Comparison of ENCODE assay signal across 26 cellular contexts in the genomic region with DNA sequence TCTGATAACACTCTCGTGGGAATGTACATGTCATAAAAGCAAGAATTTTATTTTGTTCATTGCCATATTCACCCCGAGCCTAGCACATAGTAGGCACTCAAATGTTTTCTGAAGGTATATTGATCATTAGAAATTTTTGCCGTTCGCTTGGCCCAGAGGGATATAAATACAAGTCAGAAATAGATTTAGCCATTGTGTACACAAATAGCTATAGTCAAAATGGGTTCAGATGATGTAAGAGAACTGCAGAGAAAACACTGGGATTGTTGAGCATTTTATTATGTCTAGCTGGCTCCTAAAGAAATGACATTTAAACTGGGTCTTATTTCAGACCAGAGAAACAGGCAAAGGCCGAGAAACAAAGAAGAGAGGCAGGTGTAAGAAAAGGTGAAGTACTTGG. TPM values are rescaled to one million over a fixed set of nuclear protein-coding genes. Genes with fewer than 3 reads are reported as not detected.
DNase-seq lines count a peak whose midpoint lies in the region; ATAC-seq, FAIRE-seq and TF ChIP-seq lines count a peak whose summit lies in the region.
"Had no signal": no experiment of that assay in that cellular context is flagged by ENCODE, and none has a peak within 500 bp of the region (broad histone marks: within the 10 kb centered on the region; RNA-seq: fewer than 3 reads in every experiment).

No MANE protein-coding gene starts in this region.

- no peak overlapping the region for H3K4me3 Mint-ChIP-seq in activated CD4-positive, alpha-beta T cell treated with anti-CD3 and anti-CD28 coated beads, Interleukin-2, amount 10 ng/mL, durations not matched to agents 7 days and 5 days
- H3K4me3 Mint-ChIP-seq in CD4-positive, CD25-positive, alpha-beta regulatory T cell = peak overlapping the region in 3 of 4 donors; percentile 17 to 72 (median 71)
- H3K4me3 Mint-ChIP-seq in T-helper 17 cell = no peak overlapping the region
- H3K4me3 Mint-ChIP-seq: endodermal cell, memory B cell, neural progenitor cell had no signal

- no peak overlapping the region for H3K4me3 ChIP-seq in CD4-positive, CD25-positive, alpha-beta regulatory T cell (ENCODE audit: low read depth, low read length)
- H3K4me3 ChIP-seq in K562 (no peak overlapping the region), MM.1S (ENCODE audit: low read length) (no peak overlapping the region)
- H3K4me3 ChIP-seq: neural progenitor cell, skin epidermis, thoracic aorta had no signal

- H3K36me3 Mint-ChIP-seq in activated CD4-positive, alpha-beta T cell treated with anti-CD3 and anti-CD28 coated beads, Interleukin-2, amount 10 ng/mL, durations not matched to agents 7 days and 5 days (ENCODE audit: low read depth) = peaks cover 18% of the 10 kb centered on the region
- H3K36me3 Mint-ChIP-seq in CD4-positive, CD25-positive, alpha-beta regulatory T cell = peaks cover 12% of the 10 kb centered on the region
- H3K36me3 Mint-ChIP-seq in T-helper 17 cell (ENCODE audit: low read depth) = no peaks in the 10 kb centered on the region

- no peak for TF ChIP-seq POLR2A in K562 (conservative IDR thresholded peaks at IDR 0.05)

- no peak overlapping the region for H3K27ac ChIP-seq in CD4-positive, CD25-positive, alpha-beta regulatory T cell (ENCODE audit: insufficient read depth, low read length, poor library complexity, severe bottlenecking)
- H3K27ac ChIP-seq in K562 (ENCODE audit: extremely low read depth, low read depth, low read length) (no peak overlapping the region), MM.1S (ENCODE audit: low read length) (no peak overlapping the region)
- H3K27ac ChIP-seq: KMS-11, neural progenitor cell, parathyroid adenoma, skin epidermis had no signal

- H4K20me1 ChIP-seq in K562 (replicated peaks; ENCODE audit: control insufficient read depth, insufficient read depth, low read length) (no peaks in the 10 kb centered on the region), MM.1S (ENCODE audit: insufficient read depth, low read length) (no peaks in the 10 kb centered on the region)

- CTCF ChIA-PET in activated CD4-positive, alpha-beta T cell treated with anti-CD3 and anti-CD28 coated beads, Interleukin-2, amount 10 ng/mL, durations not matched to agents 7 days and 5 days (lab: Charles Lee) = interaction anchor here (1.2 to 1.5 kb wide), 3 partner anchors 56 to 158 kb away, joined by 3 to 5 read pairs (median 4); no protein-coding TSS in a partner anchor
- CTCF ChIA-PET in K562 (lab: Yijun Ruan, JAX; ENCODE audit: low intra/inter-chr PET ratio) = no interaction called here

- H3K4me1 Mint-ChIP-seq in activated CD4-positive, alpha-beta T cell treated with anti-CD3 and anti-CD28 coated beads, Interleukin-2, amount 10 ng/mL, durations not matched to agents 7 days and 5 days = peaks cover 36% of the 10 kb centered on the region
- H3K4me1 Mint-ChIP-seq in CD4-positive, CD25-positive, alpha-beta regulatory T cell = peaks cover 31 to 45% (median 33%) of the 10 kb centered on the region in 4 donors
- peaks cover 26% of the 10 kb centered on the region for H3K4me1 Mint-ChIP-seq in T-helper 17 cell
- H3K4me1 Mint-ChIP-seq: neural progenitor cell had no signal

- no peak overlapping the region for H3K4me2 ChIP-seq in K562 (ENCODE audit: insufficient read depth, low read length)
- H3K4me2 ChIP-seq in MM.1S (ENCODE audit: low read depth, low read length) = no peak overlapping the region
- H3K4me2 ChIP-seq: KMS-11, neural progenitor cell, SK-N-SH had no signal

- no peaks in the 10 kb centered on the region for H3K27me3 ChIP-seq in CD4-positive, CD25-positive, alpha-beta regulatory T cell (ENCODE audit: control insufficient read depth, insufficient read depth, low read length)
- H3K27me3 ChIP-seq in K562 (ENCODE audit: control insufficient read depth in 2 of 2, insufficient read depth in 2 of 2, low read length in 2 of 2) (no peaks in the 10 kb centered on the region), MM.1S (replicated peaks; ENCODE audit: insufficient read depth, low read length) (no peaks in the 10 kb centered on the region)
- H3K27me3 ChIP-seq: neural progenitor cell had no signal

- H3K9me3 Mint-ChIP-seq in activated CD4-positive, alpha-beta T cell treated with anti-CD3 and anti-CD28 coated beads, Interleukin-2, amount 10 ng/mL, durations not matched to agents 7 days and 5 days = no peaks in the 10 kb centered on the region
- H3K9me3 Mint-ChIP-seq in CD4-positive, CD25-positive, alpha-beta regulatory T cell = peaks cover 0 to 1% (median 0%) of the 10 kb centered on the region in 7 donors
- H3K9me3 Mint-ChIP-seq: endodermal cell, memory B cell, neural progenitor cell had no signal

- in situ Hi-C loops in K562 (cut with MboI) = no loop called here
- in situ Hi-C loops in KBM-7 (cut with MboI; ENCODE audit: low pct_unique_long_range_greater_than_20kb, low sequenced_read_pairs) = no loop called here

- peak overlapping the region; percentile 72 for H3K27ac Mint-ChIP-seq in activated CD4-positive, alpha-beta T cell treated with anti-CD3 and anti-CD28 coated beads, Interleukin-2, amount 10 ng/mL, durations not matched to agents 7 days and 5 days
- H3K27ac Mint-ChIP-seq in CD4-positive, CD25-positive, alpha-beta regulatory T cell = peak overlapping the region; percentile 84 to 89 (median 88)
- H3K27ac Mint-ChIP-seq in T-helper 17 cell = peak overlapping the region; percentile 96
- H3K27ac Mint-ChIP-seq: endodermal cell, memory B cell, neural progenitor cell had no signal

- H3K9me3 ChIP-seq in CD4-positive, CD25-positive, alpha-beta regulatory T cell (ENCODE audit: control insufficient read depth in 2 of 2, low read length in 2 of 2) = no peaks in the 10 kb centered on the region
- H3K9me3 ChIP-seq in T-helper 17 cell (ENCODE audit: control insufficient read depth, low read length, poor library complexity, severe bottlenecking) (no peaks in the 10 kb centered on the region), K562 (replicated peaks; ENCODE audit: control insufficient read depth, insufficient read depth, low read depth, low read length) (no peaks in the 10 kb centered on the region), MM.1S (replicated peaks; ENCODE audit: insufficient read depth, low read length) (no peaks in the 10 kb centered on the region)
- H3K9me3 ChIP-seq: SK-N-SH, thoracic aorta had no signal

- H3K4me1 ChIP-seq in CD4-positive, CD25-positive, alpha-beta regulatory T cell (ENCODE audit: control insufficient read depth, insufficient read depth, low read length, poor library complexity, severe bottlenecking) = peaks cover 53% of the 10 kb centered on the region
- peaks cover 0 to 18% of the 10 kb centered on the region in 2 experiments; a peak in 3 of 5 replicates for H3K4me1 ChIP-seq in K562 (replicated peaks in 1 of 2; ENCODE audit: control insufficient read depth in 2 of 2, insufficient read depth in 2 of 2, low read length in 2 of 2)
- peaks cover 19% of the 10 kb centered on the region for H3K4me1 ChIP-seq in MM.1S (ENCODE audit: low read length)
- H3K4me1 ChIP-seq: neural progenitor cell had no signal

- ATAC-seq in CD4-positive, CD25-positive, alpha-beta regulatory T cell (ENCODE audit: low read depth in 2 of 2) = no peak
- ATAC-seq in T-helper 17 cell = no peak
- ATAC-seq in K562 = no peak
- ATAC-seq: activated CD4-positive, CD25-positive, alpha-beta regulatory T cell treated with anti-CD3 and anti-CD28 coated beads, Interleukin-2, amount 50 U/mL, for 24 hours; left lobe of liver; Right ventricle myocardium inferior had no signal

- no peak for FAIRE-seq in K562 (lab: Jason Lieb, UNC)
- FAIRE-seq: TTC549, urothelium cell line had no signal

- BruUV-seq in K562 (replicated peaks; lab: Mats Ljungman, UMichigan) = no TSS peak

- intact Hi-C loops in K562 (cut with micrococcal nuclease) = no loop called here

- H3K27me3 Mint-ChIP-seq in activated CD4-positive, alpha-beta T cell treated with anti-CD3 and anti-CD28 coated beads, Interleukin-2, amount 10 ng/mL, durations not matched to agents 7 days and 5 days = no peaks in the 10 kb centered on the region
- no peaks in the 10 kb centered on the region for H3K27me3 Mint-ChIP-seq in CD4-positive, CD25-positive, alpha-beta regulatory T cell
- no peaks in the 10 kb centered on the region for H3K27me3 Mint-ChIP-seq in T-helper 17 cell
- H3K27me3 Mint-ChIP-seq: memory B cell had no signal

- H2AFZ ChIP-seq in K562 (ENCODE audit: low read depth, low read length) (no peak overlapping the region), MM.1S (ENCODE audit: low read length) (no peak overlapping the region)
- H2AFZ ChIP-seq: neural progenitor cell, parathyroid adenoma had no signal

- peaks cover 13% of the 10 kb centered on the region for H3F3A ChIP-seq in MM.1S (ENCODE audit: insufficient read depth, low read length)

- no peak for DNase-seq in activated CD4-positive, alpha-beta T cell treated with anti-CD3 and anti-CD28 coated beads, Interleukin-2, amount 10 ng/mL, durations not matched to agents 7 days and 5 days
- DNase-seq in activated CD4-positive, alpha-beta T cell treated with anti-CD3 and anti-CD28 coated beads for 48 hours = no peak
- DNase-seq in CD4-positive, CD25-positive, alpha-beta regulatory T cell = no peak
- DNase-seq in T-helper 17 cell (no peak), K562 (ENCODE audit: extremely low read depth in 1 of 4, low spot score in 3 of 4) (no peak), MM.1S (no peak), KBM-7 (no peak), NCI-H1105 treated with DMSO at 0.1 percent for 48 hours (lab: John Stamatoyannopoulos, UW) (no peak)
- DNase-seq: central memory CD4-positive, alpha-beta T cell; EL; endodermal cell; glutamatergic neuron; NCI-H146; SK-N-SH; stimulated activated naive CD4-positive, alpha-beta T cell had no signal

- WGBS in K562 (ENCODE audit: insufficient coverage, low coverage, missing lambda C conversion rate) = 50% methylated on average over 5 of the region's 5 CpGs

- no peak for TF ChIP-seq RAD21 in K562 (CRISPR knock-in tag; conservative IDR thresholded peaks at IDR 0.05 in 1 of 2, IDR thresholded peaks at IDR 0.05 in 1 of 2)

- POLR2A ChIA-PET in activated CD4-positive, alpha-beta T cell treated with anti-CD3 and anti-CD28 coated beads, Interleukin-2, amount 10 ng/mL, durations not matched to agents 7 days and 5 days (lab: Charles Lee) = no interaction called here
- POLR2A ChIA-PET in K562 (lab: Yijun Ruan, JAX) = interaction anchor here (0.8 to 1.6 kb wide), 5 partner anchors 9 to 654 kb away, joined by 3 to 4 read pairs (median 4); no protein-coding TSS in a partner anchor

- peaks cover 5% of the 10 kb centered on the region for H3K36me3 ChIP-seq in CD4-positive, CD25-positive, alpha-beta regulatory T cell (ENCODE audit: control insufficient read depth, insufficient read depth, low read length)
- H3K36me3 ChIP-seq in K562 (ENCODE audit: control insufficient read depth, insufficient read depth, low read length) = peaks cover 5% of the 10 kb centered on the region; the same call in 1 of the 3 replicates
- H3K36me3 ChIP-seq in MM.1S (replicated peaks; ENCODE audit: insufficient read depth, low read length) = 0 out of 2 replicates have a peak, but pooled peaks cover 2% of the 10 kb centered on the region
- H3K36me3 ChIP-seq: neural progenitor cell had no signal

- no peak for TF ChIP-seq CTCF in K562 (IDR thresholded peaks at IDR 0.05 in 2 of 3, conservative IDR thresholded peaks at IDR 0.05 in 1 of 3; ENCODE audit: insufficient read depth in 2 of 3, low read depth in 1 of 3, low read length in 3 of 3)
- no peak for TF ChIP-seq CTCF in MM.1S (IDR thresholded peaks at IDR 0.05; ENCODE audit: low read length)

- no peaks in the 10 kb centered on the region for H3K9me2 ChIP-seq in MM.1S (replicated peaks; ENCODE audit: insufficient read depth, low read length)
- H3K9me2 ChIP-seq: SK-N-SH had no signal

- H3K9ac ChIP-seq in K562 (ENCODE audit: insufficient read depth in 1 of 2, low read depth in 2 of 2, low read length in 2 of 2) (no peak overlapping the region), MM.1S (ENCODE audit: low read length) (no peak overlapping the region)
- H3K9ac ChIP-seq: KMS-11, neural progenitor cell, parathyroid adenoma, SK-N-SH had no signal

- no peaks in the 10 kb centered on the region for H3K9me1 ChIP-seq in K562 (ENCODE audit: control insufficient read depth, insufficient read depth, low read length)

- TF ChIP-seq EP300 in K562 (IDR thresholded peaks at IDR 0.05; ENCODE audit: low read length) = no peak

- H3K79me2 ChIP-seq in K562 (ENCODE audit: control insufficient read depth, insufficient read depth, low read length) = peaks cover 15% of the 10 kb centered on the region
- peaks cover 64% of the 10 kb centered on the region for H3K79me2 ChIP-seq in MM.1S (ENCODE audit: low read length)
- H3K79me2 ChIP-seq: parathyroid adenoma had no signal

RNA-seq across cellular contexts. Expression of gene MCAM, which starts 49.3 kb away (rescaled TPM):
- 1 to 10 TPM; 1.0 to 1.4 TPM for total RNA-seq in activated CD4-positive, alpha-beta T cell treated with anti-CD3 and anti-CD28 coated beads, Interleukin-2, amount 10 ng/mL, durations not matched to agents 7 days and 5 days
- 10.1 TPM for total RNA-seq in CD4-positive, CD25-positive, alpha-beta regulatory T cell
- 1 to 10 TPM in 3 of 4 donors, under 1 TPM in 1; 0.37 to 1.6 (median 1.5) TPM for polyA plus RNA-seq in CD4-positive, CD25-positive, alpha-beta regulatory T cell
- total RNA-seq in T-helper 17 cell = 10 to 100 TPM; 25.6 to 54.0 TPM
- 64.2 and 225 TPM in 2 replicates for total RNA-seq in K562 (2011; cell fraction: chromatin; rRNA removed; ENCODE audit: low replicate concordance)
- total RNA-seq in K562 (2011; cell fraction: nucleolus; rRNA removed) = 163 and 199 TPM in 2 replicates
- 109 and 119 TPM in 2 replicates for total RNA-seq in K562 (2011; cell fraction: nucleoplasm; rRNA removed)
- 79.0 and 79.5 TPM in 2 replicates for total RNA-seq in K562 (2014; rRNA removed)
- total RNA-seq in K562 (2014; rRNA removed; fragmentation: Illumina TruSeq; extraction: Trizol) = 33.1 and 35.6 TPM in 2 replicates
- 25.8 and 27.1 TPM in 2 replicates for total RNA-seq in K562 (2015; rRNA removed; fragmentation: Illumina TruSeq; extraction: Trizol)
- total RNA-seq in K562 (2021) = 69.1 and 87.0 TPM in 2 replicates
- 38.0 and 53.6 TPM in 2 replicates for polyA plus RNA-seq in K562 (2011; rRNA removed)
- polyA plus RNA-seq in K562 (2011; cell fraction: cytosol; rRNA removed) = 86.7 and 421 TPM in 2 replicates
- 37.8 and 96.0 TPM in 2 replicates for polyA plus RNA-seq in K562 (2011; cell fraction: nucleus; rRNA removed)
- 36.5 and 57.4 TPM in 2 replicates for polyA plus RNA-seq in K562 (2012)
- 68.2 and 101 TPM in 2 replicates for polyA plus RNA-seq in K562 (2014; fragmentation: Illumina TruSeq; extraction: Trizol)
- 10 to 100 TPM; 14.7 to 15.6 TPM for polyA plus RNA-seq in K562 (2014; fragmentation: Nextera tagmentation; extraction: Ambion mirVana)
- polyA plus RNA-seq in K562 (2014; rRNA removed) = 57.5 and 118 TPM in 2 replicates
- 17.7 and 42.5 TPM in 2 replicates for polyA minus RNA-seq in K562 (2011; rRNA and poly(A)+ RNA removed)
- polyA minus RNA-seq in K562 (2011; cell fraction: cytosol; rRNA and poly(A)+ RNA removed) = 43.6 and 63.5 TPM in 2 replicates
- 33.2 and 52.1 TPM in 2 replicates for polyA minus RNA-seq in K562 (2011; cell fraction: nucleus; rRNA and poly(A)+ RNA removed)

Comparison
In these comparisons a context has a peak if more than half of its experiments do, and no peak if none do; other contexts are left out.
1. H3K4me3 Mint-ChIP-seq: peak in CD4-positive, CD25-positive, alpha-beta regulatory T cell (3 of 4); none in activated CD4-positive, alpha-beta T cell treated with anti-CD3 and anti-CD28 coated beads, Interleukin-2, amount 10 ng/mL, durations not matched to agents 7 days and 5 days (single experiment) and T-helper 17 cell (single experiment).
2. Peak in every context shown above with its lines, with median percentiles within 50 percentile points of each other: H3K27ac Mint-ChIP-seq.